In genomic region chr3:194685050-194685722, GRCh38 we compare ENCODE assay signal across 8 cellular contexts. TPM values are rescaled to one million over a fixed set of nuclear protein-coding genes. Genes with fewer than 3 reads are reported as not detected.
A peak's percentile ranks its signal among the peaks of the same experiment; 100 is the strongest.
DNase-seq lines count a peak whose midpoint lies in the region; ATAC-seq and TF ChIP-seq lines count a peak whose summit lies in the region.

No MANE protein-coding gene starts in this region.

- peaks cover 57% of the 10 kb centered on the region for H3K4me1 Mint-ChIP-seq in activated CD8-positive, alpha-beta T cell treated with anti-CD3 and anti-CD28 coated beads, Interleukin-2, amount 10 ng/mL, durations not matched to agents 7 days and 5 days (ENCODE audit: low read depth)

- peaks cover 36% of the 10 kb centered on the region for H3K27me3 Mint-ChIP-seq in activated CD8-positive, alpha-beta T cell treated with anti-CD3 and anti-CD28 coated beads, Interleukin-2, amount 10 ng/mL, durations not matched to agents 7 days and 5 days (ENCODE audit: low read depth)

- CTCF ChIA-PET in activated CD8-positive, alpha-beta T cell treated with anti-CD3 and anti-CD28 coated beads, Interleukin-2, amount 10 ng/mL, durations not matched to agents 7 days and 5 days (lab: Charles Lee) = interaction anchor here (0.6 to 11.8 kb wide), 5 partner anchors 12 to 586 kb away, joined by 3 to 226 read pairs (median 21); partner anchors contain the start of genes LSG1 and XXYLT1

- no peak overlapping the region for H3K4ac ChIP-seq in mesenchymal stem cell (ENCODE audit: low read depth in 1 of 2, low read length in 2 of 2)

- no peak overlapping the region for H3K27ac ChIP-seq in mesenchymal stem cell (ENCODE audit: low read length, poor library complexity, severe bottlenecking)

- DNase-seq in AG09309 (ENCODE audit: low read depth) (no peak), mesenchymal stem cell (no peak), NCI-H2171 treated with DMSO at 0.1 percent for 48 hours (lab: John Stamatoyannopoulos, UW) (no peak), NCI-H2081 treated with DMSO at 0.1 percent for 48 hours (lab: John Stamatoyannopoulos, UW) (no peak)
- DNase-seq in activated CD8-positive, alpha-beta T cell treated with anti-CD3 and anti-CD28 coated beads, Interleukin-2, amount 10 ng/mL, durations not matched to agents 7 days and 5 days = no peak
- no peak for DNase-seq in activated CD4-positive, alpha-beta T cell treated with anti-CD3 and anti-CD28 coated beads for 4 hours

- H3K18ac ChIP-seq in mesenchymal stem cell (ENCODE audit: low read depth in 1 of 2, low read length in 2 of 2) = no peak overlapping the region

- peak overlapping the region; percentile 91 for H3K9ac ChIP-seq in mesenchymal stem cell (ENCODE audit: low read length)

- no peak overlapping the region for H4K8ac ChIP-seq in mesenchymal stem cell (ENCODE audit: low read length)

- H3K23ac ChIP-seq in mesenchymal stem cell (ENCODE audit: low read length in 2 of 2) = no peak overlapping the region

- H3K79me1 ChIP-seq in mesenchymal stem cell (replicated peaks; ENCODE audit: low read length, poor library complexity, severe bottlenecking) = peaks cover 1% of the 10 kb centered on the region

- H2AK5ac ChIP-seq in mesenchymal stem cell (ENCODE audit: low read length, severe bottlenecking) = no peak overlapping the region

- no peaks in the 10 kb centered on the region for H3K9me3 ChIP-seq in mesenchymal stem cell (ENCODE audit: control insufficient read depth, low read length)

- no peak for TF ChIP-seq CTCF in AG09309 (IDR thresholded peaks at IDR 0.05; ENCODE audit: control insufficient read depth, insufficient read depth, low read depth, low read length, missing control alignments)

- no peaks in the 10 kb centered on the region for H3K9me3 Mint-ChIP-seq in activated CD8-positive, alpha-beta T cell treated with anti-CD3 and anti-CD28 coated beads, Interleukin-2, amount 10 ng/mL, durations not matched to agents 7 days and 5 days (ENCODE audit: insufficient read depth)

- no peak overlapping the region for H2BK5ac ChIP-seq in mesenchymal stem cell (ENCODE audit: low read depth, low read length, poor library complexity, severe bottlenecking)

- no peaks in the 10 kb centered on the region for H3K36me3 Mint-ChIP-seq in activated CD8-positive, alpha-beta T cell treated with anti-CD3 and anti-CD28 coated beads, Interleukin-2, amount 10 ng/mL, durations not matched to agents 7 days and 5 days (ENCODE audit: low read depth)

- peak overlapping the region; percentile 80 for H3K4me3 Mint-ChIP-seq in activated CD8-positive, alpha-beta T cell treated with anti-CD3 and anti-CD28 coated beads, Interleukin-2, amount 10 ng/mL, durations not matched to agents 7 days and 5 days

- peak overlapping the region; percentile 95 for H3K4me2 ChIP-seq in mesenchymal stem cell (ENCODE audit: low read length, poor library complexity, severe bottlenecking)

- no peak overlapping the region for H2BK15ac ChIP-seq in mesenchymal stem cell (ENCODE audit: low read depth, poor library complexity, severe bottlenecking)

- no peak overlapping the region for H2AFZ ChIP-seq in mesenchymal stem cell (ENCODE audit: low read depth, low read length)

- POLR2A ChIA-PET in activated CD8-positive, alpha-beta T cell treated with anti-CD3 and anti-CD28 coated beads, Interleukin-2, amount 10 ng/mL, durations not matched to agents 7 days and 5 days (lab: Charles Lee) = interaction anchor here (3.7 kb wide), 1 partner anchor 13 kb away, joined by 25 read pairs; the partner anchor contains the start of gene LSG1

- no peak overlapping the region for H2BK120ac ChIP-seq in mesenchymal stem cell (ENCODE audit: low read depth, low read length)

- no peak overlapping the region for H3K14ac ChIP-seq in mesenchymal stem cell (ENCODE audit: low read length in 2 of 2)

- no peak overlapping the region for H4K91ac ChIP-seq in mesenchymal stem cell (ENCODE audit: low read length)

- H3K36me3 ChIP-seq in mesenchymal stem cell (ENCODE audit: control insufficient read depth in 1 of 2, insufficient read depth in 2 of 2, low read depth in 1 of 2, low read length in 2 of 2) = peaks cover 5 to 10% of the 10 kb centered on the region in 2 experiments

- H3K4me3 ChIP-seq in AG09309 (ENCODE audit: control insufficient read depth, low read depth, low read length) (peak overlapping the region; percentile 85), mesenchymal stem cell (ENCODE audit: insufficient read depth in 1 of 2, low read depth in 1 of 2, low read length in 2 of 2) (peak overlapping the region in 1 of 2 experiments; percentile 91)

- 74% methylated on average over 11 of the region's 15 CpGs for WGBS in mesenchymal stem cell

- peaks cover 0 to 34% of the 10 kb centered on the region in 2 experiments for H3K27me3 ChIP-seq in mesenchymal stem cell (ENCODE audit: control insufficient read depth in 1 of 2, insufficient read depth in 1 of 2, low read length in 2 of 2)

- peaks cover 39% of the 10 kb centered on the region for H3K4me1 ChIP-seq in mesenchymal stem cell (ENCODE audit: control insufficient read depth, insufficient read depth, low read depth, low read length)

- ATAC-seq in GM21825 (IDR thresholded peaks at IDR 0.05; ENCODE audit: unreplicated experiment) (peak; percentile 15), GM18907 (IDR thresholded peaks at IDR 0.05; ENCODE audit: unreplicated experiment) (no peak)
- peak; percentile 21 for ATAC-seq in activated CD8-positive, alpha-beta T cell treated with anti-CD3 and anti-CD28 coated beads, Interleukin-2, amount 10 ng/mL, durations not matched to agents 7 days and 5 days

- peak overlapping the region; percentile 67 for H3K27ac Mint-ChIP-seq in activated CD8-positive, alpha-beta T cell treated with anti-CD3 and anti-CD28 coated beads, Interleukin-2, amount 10 ng/mL, durations not matched to agents 7 days and 5 days

- peak overlapping the region in 1 of 2 experiments; percentile 43 for H2BK12ac ChIP-seq in mesenchymal stem cell (ENCODE audit: low read length in 2 of 2)

RNA-seq across cellular contexts. Expression of gene FAM43A, which starts 0.5 kb away (rescaled TPM):
- total RNA-seq in activated CD8-positive, alpha-beta T cell treated with anti-CD3 and anti-CD28 coated beads, Interleukin-2, amount 10 ng/mL, durations not matched to agents 7 days and 5 days = 1 to 10 TPM; 1.1 to 1.2 TPM
- polyA plus RNA-seq in mesenchymal stem cell (2013, experiment 1 of 2) = 15.4 TPM
- polyA plus RNA-seq in mesenchymal stem cell (2013, experiment 2 of 2) = 15.3 TPM

RNA-seq across cellular contexts. Expression of gene LSG1, which starts 13.2 kb away (rescaled TPM):
- 10 to 100 TPM; 46.9 to 48.0 TPM for total RNA-seq in activated CD8-positive, alpha-beta T cell treated with anti-CD3 and anti-CD28 coated beads, Interleukin-2, amount 10 ng/mL, durations not matched to agents 7 days and 5 days
- 21.0 TPM for polyA plus RNA-seq in mesenchymal stem cell (2013, experiment 1 of 2)
- 19.0 TPM for polyA plus RNA-seq in mesenchymal stem cell (2013, experiment 2 of 2)

RNA-seq across cellular contexts. Expression of gene TMEM44, which starts 52.0 kb away (rescaled TPM):
- total RNA-seq in activated CD8-positive, alpha-beta T cell treated with anti-CD3 and anti-CD28 coated beads, Interleukin-2, amount 10 ng/mL, durations not matched to agents 7 days and 5 days = 1 to 10 TPM; 9.1 to 9.9 TPM
- polyA plus RNA-seq in mesenchymal stem cell (2013, experiment 1 of 2) = 13.6 TPM
- polyA plus RNA-seq in mesenchymal stem cell (2013, experiment 2 of 2) = 13.3 TPM
